Comparison of ENCODE assay signal across 8 cellular contexts in genomic region chr5:95961617-95962474, GRCh38. TPM values are rescaled to one million over a fixed set of nuclear protein-coding genes. Genes with fewer than 3 reads are reported as not detected.
DNase-seq lines count a peak whose midpoint lies in the region; ATAC-seq, FAIRE-seq and TF ChIP-seq lines count a peak whose summit lies in the region.

Gene ELL2, minus strand, starts transcription at chr5:95961851. Its CDS starts 130 bp downstream, at chr5:95961721.

- peaks cover 10% of the 10 kb centered on the region for H3K27me3 Mint-ChIP-seq in T-helper 17 cell
- peaks cover 26% of the 10 kb centered on the region for H3K27me3 Mint-ChIP-seq in type B pancreatic cell

- TF ChIP-seq POLR2A in GM12892 (IDR thresholded peaks at IDR 0.05; ENCODE audit: low read depth, low read length), result peak; percentile 48

- no peaks in the 10 kb centered on the region for H3K9me3 Mint-ChIP-seq in type B pancreatic cell

- H3K4me3 Mint-ChIP-seq in T-helper 17 cell (peak within 1 kb of the TSS; percentile 99), type B pancreatic cell (peak within 1 kb of the TSS; percentile 98)

- intact Hi-C loops in left cardiac atrium (cut with DNase I), result loop anchor here in 1 of 2 donors (10.0 kb wide), 1 partner anchor 373 kb away; no protein-coding TSS in a partner anchor
- intact Hi-C loops in posterior cingulate gyrus (cut with DNase I), result loop anchor here (2.0 to 5.0 kb wide), 2 partner anchors 103 to 375 kb away; no protein-coding TSS in a partner anchor

- DNase-seq in GM12892 (ENCODE audit: insufficient read length) (peak; percentile 74), NCI-H128 (lab: John Stamatoyannopoulos, UW; ENCODE audit: unreplicated experiment) (peak; percentile 14), T-helper 17 cell (peak; percentile 93 to 96 (median 94)), amygdala (lab: John Stamatoyannopoulos, UW) (peak; percentile 52 to 99 (median 92)), left cardiac atrium (peak; percentile 99), posterior cingulate gyrus (peak; percentile 90 to 99 (median 96)), type B pancreatic cell (ENCODE audit: extremely low spot score, unreplicated experiment) (peak; percentile 91)

- peaks cover 34% of the 10 kb centered on the region for H3K4me1 Mint-ChIP-seq in T-helper 17 cell
- H3K4me1 Mint-ChIP-seq in type B pancreatic cell (ENCODE audit: unreplicated experiment), result peaks cover 27% of the 10 kb centered on the region

- FAIRE-seq in GM12892 (lab: Jason Lieb, UNC), result peak; percentile 96

- peak; percentile 87 for ATAC-seq in HG02678 (IDR thresholded peaks at IDR 0.05; ENCODE audit: unreplicated experiment)
- ATAC-seq in T-helper 17 cell, result peak; percentile 89
- ATAC-seq in left cardiac atrium, result peak; percentile 91 to 93

- peaks cover 5% of the 10 kb centered on the region for H3K36me3 Mint-ChIP-seq in T-helper 17 cell (ENCODE audit: low read depth)
- H3K36me3 Mint-ChIP-seq in type B pancreatic cell, result peaks cover 5% of the 10 kb centered on the region

- H3K27ac Mint-ChIP-seq in T-helper 17 cell, result peak within 1 kb of the TSS; percentile 97
- H3K27ac Mint-ChIP-seq in type B pancreatic cell, result peak within 1 kb of the TSS; percentile 100

- TF ChIP-seq CTCF in type B pancreatic cell (conservative IDR thresholded peaks at IDR 0.05), result no peak

- H3K9me3 ChIP-seq in T-helper 17 cell (ENCODE audit: control insufficient read depth, low read length, poor library complexity, severe bottlenecking), result no peaks in the 10 kb centered on the region

RNA-seq across cellular contexts. Expression of gene ELL2, which starts in this region (rescaled TPM):
- polyA plus RNA-seq in GM12892 (2012; ENCODE audit: missing spikeins), result 42.1 TPM
- total RNA-seq in T-helper 17 cell, result 10 to 100 TPM; 59.8 to 80.7 TPM
- total RNA-seq in left cardiac atrium, result 10 to 100 TPM; 39.1 to 77.7 TPM
- total RNA-seq in type B pancreatic cell (ENCODE audit: low replicate concordance), result 33.9 and 55.3 TPM in 2 replicates

Comparison
In these comparisons a context has a peak if more than half of its experiments do, and no peak if none do; other contexts are left out.
1. Peak in every context shown above with its lines: DNase-seq and ATAC-seq.
2. DNase-seq: peak in every context shown above with its lines; median percentile 99 in left cardiac atrium; 96 in posterior cingulate gyrus; 94 in T-helper 17 cell; 92 in amygdala; 91 in type B pancreatic cell; 74 in GM12892; 14 in NCI-H128.